Comparison of ENCODE assay signal across 1 cellular context in genomic region chr6:26521485-26522391, GRCh38.
TF ChIP-seq lines count a peak whose summit lies in the region.

No MANE protein-coding gene starts in this region.

TF ChIP-seq in WTC11, 78 proteins besides CTCF, POLR2A, EP300 and RAD21 (continued from another document):
- TF ChIP-seq FOXP1 (CRISPR knock-in tag; IDR thresholded peaks at IDR 0.05; ENCODE audit: borderline replicate concordance) (peak; percentile 87; the same call in 1 of the 2 replicates), E2F4 (CRISPR knock-in tag; IDR thresholded peaks at IDR 0.05; ENCODE audit: borderline replicate concordance, low read depth) (peak; percentile 47; the same call in 1 of the 2 replicates), ETV6 (CRISPR knock-in tag; IDR thresholded peaks at IDR 0.05) (peak; percentile 68; the same call in 1 of the 2 replicates), KAT7 (CRISPR knock-in tag; IDR thresholded peaks at IDR 0.05; ENCODE audit: borderline replicate concordance) (peak; percentile 93; the same call in 1 of the 2 replicates), ERG (CRISPR knock-in tag; IDR thresholded peaks at IDR 0.05) (no peak), ZBTB43 (CRISPR knock-in tag; IDR thresholded peaks at IDR 0.05) (peak; percentile 82; the same call in 1 of the 2 replicates), SMAD4 (CRISPR knock-in tag; IDR thresholded peaks at IDR 0.05) (peak; percentile 63; the same call in 1 of the 2 replicates), ARID4B (CRISPR knock-in tag; IDR thresholded peaks at IDR 0.05; ENCODE audit: borderline replicate concordance) (peak; percentile 84; the same call in 1 of the 2 replicates), SP1 (CRISPR knock-in tag; conservative IDR thresholded peaks at IDR 0.05) (0 out of 2 replicates have a peak, but pooled peaks have one; percentile 22), NR1H2 (CRISPR knock-in tag; IDR thresholded peaks at IDR 0.05) (no peak), USF1 (CRISPR knock-in tag; IDR thresholded peaks at IDR 0.05) (peak; percentile 59), FOXK1 (CRISPR knock-in tag; IDR thresholded peaks at IDR 0.05) (peak; percentile 66; the same call in 1 of the 2 replicates), GTF2I (CRISPR knock-in tag; conservative IDR thresholded peaks at IDR 0.05) (no peak), ZNF317 (CRISPR knock-in tag; IDR thresholded peaks at IDR 0.05; ENCODE audit: borderline replicate concordance, low read depth) (peak; percentile 43), NFATC4 (CRISPR knock-in tag; IDR thresholded peaks at IDR 0.05) (no peak), ZNF121 (CRISPR knock-in tag; IDR thresholded peaks at IDR 0.05) (no peak), ATF1 (CRISPR knock-in tag; IDR thresholded peaks at IDR 0.05) (0 out of 2 replicates have a peak, but pooled peaks have one; percentile 44), NFE2L1 (CRISPR knock-in tag; IDR thresholded peaks at IDR 0.05) (no peak; the same call in 1 of the 2 replicates), CREB1 (CRISPR knock-in tag; IDR thresholded peaks at IDR 0.05) (no peak), SMAD3 (CRISPR knock-in tag; IDR thresholded peaks at IDR 0.05; ENCODE audit: borderline replicate concordance) (0 out of 2 replicates have a peak, but pooled peaks have one; percentile 21), ZNF263 (CRISPR knock-in tag; IDR thresholded peaks at IDR 0.05; ENCODE audit: low read depth) (peak; percentile 69; the same call in 1 of the 2 replicates), HMGXB4 (CRISPR knock-in tag; IDR thresholded peaks at IDR 0.05) (peak; percentile 100), NR3C1 (CRISPR knock-in tag; conservative IDR thresholded peaks at IDR 0.05; ENCODE audit: low read depth) (no peak), ZNF423 (CRISPR knock-in tag; IDR thresholded peaks at IDR 0.05) (peak; percentile 95)
- TF ChIP-seq, protein P1, sequence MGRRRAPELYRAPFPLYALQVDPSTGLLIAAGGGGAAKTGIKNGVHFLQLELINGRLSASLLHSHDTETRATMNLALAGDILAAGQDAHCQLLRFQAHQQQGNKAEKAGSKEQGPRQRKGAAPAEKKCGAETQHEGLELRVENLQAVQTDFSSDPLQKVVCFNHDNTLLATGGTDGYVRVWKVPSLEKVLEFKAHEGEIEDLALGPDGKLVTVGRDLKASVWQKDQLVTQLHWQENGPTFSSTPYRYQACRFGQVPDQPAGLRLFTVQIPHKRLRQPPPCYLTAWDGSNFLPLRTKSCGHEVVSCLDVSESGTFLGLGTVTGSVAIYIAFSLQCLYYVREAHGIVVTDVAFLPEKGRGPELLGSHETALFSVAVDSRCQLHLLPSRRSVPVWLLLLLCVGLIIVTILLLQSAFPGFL (CRISPR knock-in tag; IDR thresholded peaks at IDR 0.05; ENCODE audit: borderline replicate concordance), result no peak
- TF ChIP-seq, protein P2, sequence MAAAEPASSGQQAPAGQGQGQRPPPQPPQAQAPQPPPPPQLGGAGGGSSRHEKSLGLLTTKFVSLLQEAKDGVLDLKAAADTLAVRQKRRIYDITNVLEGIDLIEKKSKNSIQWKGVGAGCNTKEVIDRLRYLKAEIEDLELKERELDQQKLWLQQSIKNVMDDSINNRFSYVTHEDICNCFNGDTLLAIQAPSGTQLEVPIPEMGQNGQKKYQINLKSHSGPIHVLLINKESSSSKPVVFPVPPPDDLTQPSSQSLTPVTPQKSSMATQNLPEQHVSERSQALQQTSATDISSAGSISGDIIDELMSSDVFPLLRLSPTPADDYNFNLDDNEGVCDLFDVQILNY (CRISPR knock-in tag; IDR thresholded peaks at IDR 0.05), result peak; percentile 72; the same call in 1 of the 2 replicates
- TF ChIP-seq, protein P3, sequence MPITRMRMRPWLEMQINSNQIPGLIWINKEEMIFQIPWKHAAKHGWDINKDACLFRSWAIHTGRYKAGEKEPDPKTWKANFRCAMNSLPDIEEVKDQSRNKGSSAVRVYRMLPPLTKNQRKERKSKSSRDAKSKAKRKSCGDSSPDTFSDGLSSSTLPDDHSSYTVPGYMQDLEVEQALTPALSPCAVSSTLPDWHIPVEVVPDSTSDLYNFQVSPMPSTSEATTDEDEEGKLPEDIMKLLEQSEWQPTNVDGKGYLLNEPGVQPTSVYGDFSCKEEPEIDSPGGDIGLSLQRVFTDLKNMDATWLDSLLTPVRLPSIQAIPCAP (CRISPR knock-in tag; IDR thresholded peaks at IDR 0.05), result 0 out of 2 replicates have a peak, but pooled peaks have one; percentile 57
- TF ChIP-seq, protein P4, sequence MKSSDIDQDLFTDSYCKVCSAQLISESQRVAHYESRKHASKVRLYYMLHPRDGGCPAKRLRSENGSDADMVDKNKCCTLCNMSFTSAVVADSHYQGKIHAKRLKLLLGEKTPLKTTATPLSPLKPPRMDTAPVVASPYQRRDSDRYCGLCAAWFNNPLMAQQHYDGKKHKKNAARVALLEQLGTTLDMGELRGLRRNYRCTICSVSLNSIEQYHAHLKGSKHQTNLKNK (CRISPR knock-in tag; IDR thresholded peaks at IDR 0.05), result no peak
- TF ChIP-seq, protein P5, sequence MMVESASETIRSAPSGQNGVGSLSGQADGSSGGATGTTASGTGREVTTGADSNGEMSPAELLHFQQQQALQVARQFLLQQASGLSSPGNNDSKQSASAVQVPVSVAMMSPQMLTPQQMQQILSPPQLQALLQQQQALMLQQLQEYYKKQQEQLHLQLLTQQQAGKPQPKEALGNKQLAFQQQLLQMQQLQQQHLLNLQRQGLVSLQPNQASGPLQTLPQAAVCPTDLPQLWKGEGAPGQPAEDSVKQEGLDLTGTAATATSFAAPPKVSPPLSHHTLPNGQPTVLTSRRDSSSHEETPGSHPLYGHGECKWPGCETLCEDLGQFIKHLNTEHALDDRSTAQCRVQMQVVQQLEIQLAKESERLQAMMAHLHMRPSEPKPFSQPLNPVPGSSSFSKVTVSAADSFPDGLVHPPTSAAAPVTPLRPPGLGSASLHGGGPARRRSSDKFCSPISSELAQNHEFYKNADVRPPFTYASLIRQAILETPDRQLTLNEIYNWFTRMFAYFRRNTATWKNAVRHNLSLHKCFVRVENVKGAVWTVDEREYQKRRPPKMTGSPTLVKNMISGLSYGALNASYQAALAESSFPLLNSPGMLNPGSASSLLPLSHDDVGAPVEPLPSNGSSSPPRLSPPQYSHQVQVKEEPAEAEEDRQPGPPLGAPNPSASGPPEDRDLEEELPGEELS (CRISPR knock-in tag; IDR thresholded peaks at IDR 0.05), result peak; percentile 62; the same call in 1 of the 2 replicates
- TF ChIP-seq, protein P6, sequence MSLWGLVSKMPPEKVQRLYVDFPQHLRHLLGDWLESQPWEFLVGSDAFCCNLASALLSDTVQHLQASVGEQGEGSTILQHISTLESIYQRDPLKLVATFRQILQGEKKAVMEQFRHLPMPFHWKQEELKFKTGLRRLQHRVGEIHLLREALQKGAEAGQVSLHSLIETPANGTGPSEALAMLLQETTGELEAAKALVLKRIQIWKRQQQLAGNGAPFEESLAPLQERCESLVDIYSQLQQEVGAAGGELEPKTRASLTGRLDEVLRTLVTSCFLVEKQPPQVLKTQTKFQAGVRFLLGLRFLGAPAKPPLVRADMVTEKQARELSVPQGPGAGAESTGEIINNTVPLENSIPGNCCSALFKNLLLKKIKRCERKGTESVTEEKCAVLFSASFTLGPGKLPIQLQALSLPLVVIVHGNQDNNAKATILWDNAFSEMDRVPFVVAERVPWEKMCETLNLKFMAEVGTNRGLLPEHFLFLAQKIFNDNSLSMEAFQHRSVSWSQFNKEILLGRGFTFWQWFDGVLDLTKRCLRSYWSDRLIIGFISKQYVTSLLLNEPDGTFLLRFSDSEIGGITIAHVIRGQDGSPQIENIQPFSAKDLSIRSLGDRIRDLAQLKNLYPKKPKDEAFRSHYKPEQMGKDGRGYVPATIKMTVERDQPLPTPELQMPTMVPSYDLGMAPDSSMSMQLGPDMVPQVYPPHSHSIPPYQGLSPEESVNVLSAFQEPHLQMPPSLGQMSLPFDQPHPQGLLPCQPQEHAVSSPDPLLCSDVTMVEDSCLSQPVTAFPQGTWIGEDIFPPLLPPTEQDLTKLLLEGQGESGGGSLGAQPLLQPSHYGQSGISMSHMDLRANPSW (CRISPR knock-in tag; conservative IDR thresholded peaks at IDR 0.05; ENCODE audit: low read depth), result no peak
